In genomic region chr10:34467902-34468301, GRCh38 we compare ENCODE assay signal across 11 cellular contexts.
"Had no signal": no experiment of that assay in that cellular context is flagged by ENCODE, and none has a peak within 500 bp of the region (broad histone marks: within the 10 kb centered on the region; RNA-seq: fewer than 3 reads in every experiment).

No MANE protein-coding gene starts in this region.

- FAIRE-seq: H1, H54, HepG2 had no signal

- H3K9me3 Mint-ChIP-seq: H9 had no signal

- H3K4me3 ChIP-seq: GM23248 had no signal

- H3K27ac Mint-ChIP-seq: H9, IgD-negative memory B cell had no signal

- H3K9ac ChIP-seq: GM23248, KMS-11 had no signal

- H3K4me3 Mint-ChIP-seq: H9, IgD-negative memory B cell had no signal

- H2AFZ ChIP-seq: GM23248 had no signal

- H3K27ac ChIP-seq: GM23248, HL-60, KMS-11 had no signal

- H3K4me2 ChIP-seq: KMS-11 had no signal

- H3K4me1 Mint-ChIP-seq: IgD-negative memory B cell had no signal

- H3K27me3 Mint-ChIP-seq: IgD-negative memory B cell had no signal

- DNase-seq: GM23248, H9, HCEC 1CT, Karpas-422, KBM-7 had no signal

- ATAC-seq: HepG2 had no signal
